ENCODE assay signal across 8 cellular contexts in genomic region chr22:43343262-43343988, GRCh38. TPM values are rescaled to one million over a fixed set of nuclear protein-coding genes. Genes with fewer than 3 reads are reported as not detected.
DNase-seq lines count a peak whose midpoint lies in the region; ATAC-seq, FAIRE-seq and TF ChIP-seq lines count a peak whose summit lies in the region.

Gene SCUBE1, minus strand, starts transcription at chr22:43343372. Its CDS starts 111 bp downstream, at chr22:43343261.

- FAIRE-seq in urothelium cell line (lab: Jason Lieb, UNC), result no peak

- H3K4me1 ChIP-seq in osteoblast (ENCODE audit: insufficient read depth, low read length), result no peaks in the 10 kb centered on the region

- H3K4me2 ChIP-seq in osteoblast (ENCODE audit: insufficient read depth, low read length), result no peak within 1 kb of the TSS

- H3K4me3 ChIP-seq in foreskin fibroblast (ENCODE audit: low read depth in 1 of 2, low read length in 2 of 2), result no peak within 1 kb of the TSS
- H3K4me3 ChIP-seq in osteoblast (ENCODE audit: insufficient read depth, low read length), result no peak within 1 kb of the TSS

- H3K9me3 ChIP-seq in osteoblast (ENCODE audit: low read depth, low read length), result no peaks in the 10 kb centered on the region

- H4K20me1 ChIP-seq in osteoblast (ENCODE audit: insufficient read depth, low read length), result no peaks in the 10 kb centered on the region

- no peaks in the 10 kb centered on the region for H3K36me3 ChIP-seq in osteoblast (ENCODE audit: insufficient read depth, low read length)

- H3K27ac ChIP-seq in osteoblast (ENCODE audit: low read depth, low read length), result no peak within 1 kb of the TSS

- H3K27me3 ChIP-seq in osteoblast (ENCODE audit: insufficient read depth, low read length), result peaks cover 43% of the 10 kb centered on the region

- no peak within 1 kb of the TSS for H2AFZ ChIP-seq in osteoblast (ENCODE audit: low read length)

- no peaks in the 10 kb centered on the region for H3K79me2 ChIP-seq in osteoblast (ENCODE audit: insufficient read depth, low read length)

- TF ChIP-seq CTCF in foreskin fibroblast (IDR thresholded peaks at IDR 0.05; ENCODE audit: low read depth, low read length) (no peak), osteoblast (IDR thresholded peaks at IDR 0.05; ENCODE audit: extremely low read depth, low read depth, low read length) (no peak)

- DNase-seq in GM03348 (ENCODE audit: low spot score) (peak; percentile 87), NCI-H446 (lab: John Stamatoyannopoulos, UW) (peak; percentile 26 to 80), activated T-cell treated with anti-CD3 and anti-CD28 coated beads for 48 hours (ENCODE audit: low read depth) (peak; percentile 47), foreskin fibroblast (peak; percentile 9 to 48), osteoblast (ENCODE audit: insufficient read length, low spot score, missing footprints) (peak; percentile 98), urothelium cell line (ENCODE audit: low spot score) (peak; percentile 76), glomerular visceral epithelial cell (ENCODE audit: extremely low spot score) (no peak)

- no peak for ATAC-seq in HG03135 (IDR thresholded peaks at IDR 0.05; ENCODE audit: unreplicated experiment)

RNA-seq across cellular contexts. Expression of gene SCUBE1, which starts in this region (rescaled TPM):
- total RNA-seq in osteoblast, result 2.1 and 2.2 TPM in 2 replicates
